1 cellular context compared by ENCODE assay signal in genomic region chr19:51372021-51372648, GRCh38.
A peak's percentile ranks its signal among the peaks of the same experiment; 100 is the strongest.
TF ChIP-seq lines count a peak whose summit lies in the region.

No MANE protein-coding gene starts in this region.

TF ChIP-seq in HepG2, 621 proteins besides CTCF, POLR2A, EP300 and RAD21:
- TF ChIP-seq AGO2 (optimal IDR thresholded peaks at IDR 0.05; ENCODE audit: low read depth, low read length) = peak; percentile 49
- TF ChIP-seq NR2F6 (IDR thresholded peaks at IDR 0.05) = no peak
- no peak for TF ChIP-seq NR2F6 (CRISPR knock-in tag; IDR thresholded peaks at IDR 0.05)
- TF ChIP-seq RBAK (CRISPR knock-in tag; IDR thresholded peaks at IDR 0.05) = peak; percentile 93
- no peak for TF ChIP-seq RFX5 (IDR thresholded peaks at IDR 0.05; ENCODE audit: low read depth, low read length)
- no peak for TF ChIP-seq ZSCAN31 (CRISPR knock-in tag; IDR thresholded peaks at IDR 0.05; ENCODE audit: low read depth)
